In the genomic region with DNA sequence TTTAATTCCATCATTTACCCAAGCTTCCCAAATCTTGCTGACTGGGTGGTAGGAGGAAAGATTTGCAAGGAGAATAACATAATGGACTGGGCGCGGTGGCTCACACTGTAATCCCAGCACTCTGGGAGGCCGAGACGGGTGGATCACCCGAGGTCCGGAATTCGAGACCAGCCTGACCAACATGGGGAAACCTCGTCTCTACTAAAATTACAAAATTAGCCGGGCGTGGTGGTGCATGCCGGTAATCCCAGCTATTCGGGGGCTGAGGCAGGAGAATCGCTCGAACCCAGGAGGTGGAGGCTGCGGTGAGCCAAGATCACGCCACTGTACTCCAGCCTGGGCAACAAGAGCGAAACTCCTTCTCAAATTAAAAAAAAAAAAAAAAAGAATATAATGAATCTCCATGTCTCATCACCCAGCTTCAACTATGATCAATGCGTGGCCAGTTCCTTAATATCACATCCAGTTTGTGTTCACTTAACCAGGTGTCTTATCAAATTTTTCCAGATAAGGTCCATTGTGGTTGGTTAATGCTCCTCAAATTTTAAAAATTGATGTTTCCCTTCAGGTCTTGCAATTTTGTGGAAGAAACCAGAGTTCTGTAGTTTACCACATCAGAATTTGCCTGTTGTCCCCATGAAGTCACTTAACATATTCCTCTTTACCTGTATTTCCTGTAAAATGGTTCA, we compare ENCODE assay signal across 1 cellular context.
TF ChIP-seq lines count a peak whose summit lies in the region.

No MANE protein-coding gene starts in this region.

TF ChIP-seq in liver, 16 proteins besides CTCF, POLR2A, EP300 and RAD21:
- TF ChIP-seq SP1 (IDR thresholded peaks at IDR 0.05) = no peak
- no peak for TF ChIP-seq HNF4G (IDR thresholded peaks at IDR 0.05)
- no peak for TF ChIP-seq GABPA (IDR thresholded peaks at IDR 0.05 in 1 of 2, conservative IDR thresholded peaks at IDR 0.05 in 1 of 2)
- TF ChIP-seq JUND (IDR thresholded peaks at IDR 0.05) = no peak
- TF ChIP-seq FOXA2 (IDR thresholded peaks at IDR 0.05) = no peak
- TF ChIP-seq RXRA (IDR thresholded peaks at IDR 0.05) = no peak
- TF ChIP-seq NR2F2 (IDR thresholded peaks at IDR 0.05) = no peak
- no peak for TF ChIP-seq HNF4A (conservative IDR thresholded peaks at IDR 0.05)
- TF ChIP-seq, protein P1, sequence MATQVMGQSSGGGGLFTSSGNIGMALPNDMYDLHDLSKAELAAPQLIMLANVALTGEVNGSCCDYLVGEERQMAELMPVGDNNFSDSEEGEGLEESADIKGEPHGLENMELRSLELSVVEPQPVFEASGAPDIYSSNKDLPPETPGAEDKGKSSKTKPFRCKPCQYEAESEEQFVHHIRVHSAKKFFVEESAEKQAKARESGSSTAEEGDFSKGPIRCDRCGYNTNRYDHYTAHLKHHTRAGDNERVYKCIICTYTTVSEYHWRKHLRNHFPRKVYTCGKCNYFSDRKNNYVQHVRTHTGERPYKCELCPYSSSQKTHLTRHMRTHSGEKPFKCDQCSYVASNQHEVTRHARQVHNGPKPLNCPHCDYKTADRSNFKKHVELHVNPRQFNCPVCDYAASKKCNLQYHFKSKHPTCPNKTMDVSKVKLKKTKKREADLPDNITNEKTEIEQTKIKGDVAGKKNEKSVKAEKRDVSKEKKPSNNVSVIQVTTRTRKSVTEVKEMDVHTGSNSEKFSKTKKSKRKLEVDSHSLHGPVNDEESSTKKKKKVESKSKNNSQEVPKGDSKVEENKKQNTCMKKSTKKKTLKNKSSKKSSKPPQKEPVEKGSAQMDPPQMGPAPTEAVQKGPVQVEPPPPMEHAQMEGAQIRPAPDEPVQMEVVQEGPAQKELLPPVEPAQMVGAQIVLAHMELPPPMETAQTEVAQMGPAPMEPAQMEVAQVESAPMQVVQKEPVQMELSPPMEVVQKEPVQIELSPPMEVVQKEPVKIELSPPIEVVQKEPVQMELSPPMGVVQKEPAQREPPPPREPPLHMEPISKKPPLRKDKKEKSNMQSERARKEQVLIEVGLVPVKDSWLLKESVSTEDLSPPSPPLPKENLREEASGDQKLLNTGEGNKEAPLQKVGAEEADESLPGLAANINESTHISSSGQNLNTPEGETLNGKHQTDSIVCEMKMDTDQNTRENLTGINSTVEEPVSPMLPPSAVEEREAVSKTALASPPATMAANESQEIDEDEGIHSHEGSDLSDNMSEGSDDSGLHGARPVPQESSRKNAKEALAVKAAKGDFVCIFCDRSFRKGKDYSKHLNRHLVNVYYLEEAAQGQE (IDR thresholded peaks at IDR 0.05) = no peak
- no peak for TF ChIP-seq FOXA1 (IDR thresholded peaks at IDR 0.05)
- TF ChIP-seq, protein P2, sequence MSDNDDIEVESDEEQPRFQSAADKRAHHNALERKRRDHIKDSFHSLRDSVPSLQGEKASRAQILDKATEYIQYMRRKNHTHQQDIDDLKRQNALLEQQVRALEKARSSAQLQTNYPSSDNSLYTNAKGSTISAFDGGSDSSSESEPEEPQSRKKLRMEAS (IDR thresholded peaks at IDR 0.05) = no peak
- no peak for TF ChIP-seq EGR1 (IDR thresholded peaks at IDR 0.05; ENCODE audit: low read depth in 2 of 2)
- no peak for TF ChIP-seq YY1 (IDR thresholded peaks at IDR 0.05)
- TF ChIP-seq, protein P3, sequence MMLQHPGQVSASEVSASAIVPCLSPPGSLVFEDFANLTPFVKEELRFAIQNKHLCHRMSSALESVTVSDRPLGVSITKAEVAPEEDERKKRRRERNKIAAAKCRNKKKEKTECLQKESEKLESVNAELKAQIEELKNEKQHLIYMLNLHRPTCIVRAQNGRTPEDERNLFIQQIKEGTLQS (IDR thresholded peaks at IDR 0.05) = no peak
- no peak for TF ChIP-seq ZBTB33 (IDR thresholded peaks at IDR 0.05)
- no peak for TF ChIP-seq TAF1 (conservative IDR thresholded peaks at IDR 0.05)
